9 cellular contexts compared by ENCODE assay signal in genomic region chr6:36912583-36912982, GRCh38. TPM values are rescaled to one million over a fixed set of nuclear protein-coding genes. Genes with fewer than 3 reads are reported as not detected.
DNase-seq lines count a peak whose midpoint lies in the region; ATAC-seq and TF ChIP-seq lines count a peak whose summit lies in the region.
"Had no signal": no experiment of that assay in that cellular context is flagged by ENCODE, and none has a peak within 500 bp of the region (broad histone marks: within the 10 kb centered on the region; RNA-seq: fewer than 3 reads in every experiment).

No MANE protein-coding gene starts in this region.

- DNase-seq in AG04450 (ENCODE audit: low read depth, low spot score) (peak; percentile 63), SIG-M5 treated with dmso at 0.1 percent for 504 hours (lab: John Stamatoyannopoulos, UW; ENCODE audit: unreplicated experiment) (no peak), NOMO-1 treated with DMSO at 0.1 percent for 48 hours (lab: John Stamatoyannopoulos, UW; ENCODE audit: unreplicated experiment) (no peak)
- DNase-seq in activated CD4-positive, alpha-beta memory T cell treated with anti-CD3 and anti-CD28 coated beads, Interleukin-2, amount 10 ng/mL, durations not matched to agents 7 days and 5 days, result peak; percentile 80
- DNase-seq in stimulated activated CD8-positive, alpha-beta memory T cell treated with anti-CD3 and anti-CD28 coated beads, Interleukin-15, amount 100 ng/mL, for 24 hours (ENCODE audit: low read depth), result peak; percentile 11
- DNase-seq: left cardiac atrium had no signal

- H3K4me3 Mint-ChIP-seq in activated CD4-positive, alpha-beta memory T cell treated with anti-CD3 and anti-CD28 coated beads, Interleukin-2, amount 10 ng/mL, durations not matched to agents 7 days and 5 days, result peak overlapping the region; percentile 68

- no peak for TF ChIP-seq CTCF in AG04450 (IDR thresholded peaks at IDR 0.05; ENCODE audit: low read depth, low read length)

- CTCF ChIA-PET in AG04450 (lab: Charles Lee), result interaction anchor here (0.5 to 2.2 kb wide), 3 partner anchors 60 to 300 kb away, joined by 3 to 8 read pairs (median 6); no protein-coding TSS in a partner anchor
- CTCF ChIA-PET in activated CD4-positive, alpha-beta memory T cell treated with anti-CD3 and anti-CD28 coated beads, Interleukin-2, amount 10 ng/mL, durations not matched to agents 7 days and 5 days (lab: Charles Lee), result interaction anchor here (1.1 to 3.2 kb wide), 7 partner anchors 27 to 105 kb away, joined by 3 to 18 read pairs (median 8); partner anchors contain the start of genes C6orf89 and MTCH1

- no peaks in the 10 kb centered on the region for H3K9me3 Mint-ChIP-seq in activated CD4-positive, alpha-beta memory T cell treated with anti-CD3 and anti-CD28 coated beads, Interleukin-2, amount 10 ng/mL, durations not matched to agents 7 days and 5 days

- no peaks in the 10 kb centered on the region for H3K27me3 Mint-ChIP-seq in activated CD4-positive, alpha-beta memory T cell treated with anti-CD3 and anti-CD28 coated beads, Interleukin-2, amount 10 ng/mL, durations not matched to agents 7 days and 5 days

- H3K36me3 ChIP-seq in esophagus (ENCODE audit: control insufficient read depth in 2 of 2, insufficient read depth in 2 of 2, low read length in 1 of 2), result peaks cover 4 to 11% of the 10 kb centered on the region in 2 donors

- peaks cover 60% of the 10 kb centered on the region for H3K4me1 Mint-ChIP-seq in activated CD4-positive, alpha-beta memory T cell treated with anti-CD3 and anti-CD28 coated beads, Interleukin-2, amount 10 ng/mL, durations not matched to agents 7 days and 5 days

- POLR2A ChIA-PET in AG04450 (lab: Yijun Ruan, JAX), result interaction anchor here (1.3 kb wide), 1 partner anchor 8 kb away, joined by 3 read pairs; no protein-coding TSS in a partner anchor
- POLR2A ChIA-PET in activated CD4-positive, alpha-beta memory T cell treated with anti-CD3 and anti-CD28 coated beads, Interleukin-2, amount 10 ng/mL, durations not matched to agents 7 days and 5 days (lab: Charles Lee), result interaction anchor here (0.9 to 2.2 kb wide), 9 partner anchors 20 to 315 kb away, joined by 3 to 14 read pairs (median 5); partner anchors contain the start of genes C6orf89, MTCH1, PI16 and PPIL1

- H3K27ac Mint-ChIP-seq in activated CD4-positive, alpha-beta memory T cell treated with anti-CD3 and anti-CD28 coated beads, Interleukin-2, amount 10 ng/mL, durations not matched to agents 7 days and 5 days, result peak overlapping the region; percentile 90

- WGBS in esophagus, 2 donors, result 36 to 42% methylated on average over 8 of the region's 8 CpGs

- no peaks in the 10 kb centered on the region for H3K9me3 ChIP-seq in AG04450 (ENCODE audit: control insufficient read depth, insufficient read depth, low read length)
- H3K9me3 ChIP-seq in esophagus (ENCODE audit: control insufficient read depth in 2 of 2, insufficient read depth in 1 of 2, low read depth in 1 of 2, low read length in 1 of 2), result no peaks in the 10 kb centered on the region

- peaks cover 57% of the 10 kb centered on the region for H3K36me3 Mint-ChIP-seq in activated CD4-positive, alpha-beta memory T cell treated with anti-CD3 and anti-CD28 coated beads, Interleukin-2, amount 10 ng/mL, durations not matched to agents 7 days and 5 days (ENCODE audit: low read depth)

- ATAC-seq in GM19372 (IDR thresholded peaks at IDR 0.05; ENCODE audit: low read depth, unreplicated experiment) (peak; percentile 79), HG03442 (IDR thresholded peaks at IDR 0.05; ENCODE audit: unreplicated experiment) (peak; percentile 84)

- H3K27ac ChIP-seq in AG04450 (ENCODE audit: low read depth, low read length) (peak overlapping the region; percentile 22), esophagus (ENCODE audit: low read depth in 2 of 2, low read length in 1 of 2) (peak overlapping the region; percentile 24 to 47)

- H3K4me1 ChIP-seq in esophagus (ENCODE audit: control insufficient read depth in 2 of 2, insufficient read depth in 2 of 2, low read length in 1 of 2), result peaks cover 0 to 2% of the 10 kb centered on the region in 2 donors

- H3K27me3 ChIP-seq in AG04450 (ENCODE audit: control insufficient read depth, insufficient read depth, low read length) (no peaks in the 10 kb centered on the region), esophagus (ENCODE audit: control insufficient read depth in 1 of 2, insufficient read depth in 2 of 2, low read length in 2 of 2) (no peaks in the 10 kb centered on the region)

- H3K4me3 ChIP-seq in AG04450 (ENCODE audit: low read depth, low read length), result no peak overlapping the region
- no peak overlapping the region for H3K4me3 ChIP-seq in esophagus (ENCODE audit: low read depth in 1 of 2, low read length in 2 of 2)

RNA-seq across cellular contexts. Expression of gene C6orf89, which starts 26.8 kb away (rescaled TPM):
- polyA plus RNA-seq in AG04450 (2011; rRNA removed) (59.7 and 60.4 TPM in 2 replicates), esophagus (10 to 100 TPM; 12.9 to 15.9 TPM)
- polyA minus RNA-seq in AG04450 (2011; rRNA and poly(A)+ RNA removed), result 33.6 and 37.3 TPM in 2 replicates
- 10 to 100 TPM; 51.8 to 53.8 TPM for total RNA-seq in activated CD4-positive, alpha-beta memory T cell treated with anti-CD3 and anti-CD28 coated beads, Interleukin-2, amount 10 ng/mL, durations not matched to agents 7 days and 5 days

RNA-seq across cellular contexts. Expression of gene PPIL1, which starts 38.0 kb away (rescaled TPM):
- polyA plus RNA-seq in AG04450 (2011; rRNA removed) (34.4 and 40.7 TPM in 2 replicates), esophagus (10 to 100 TPM; 12.0 to 20.6 TPM)
- polyA minus RNA-seq in AG04450 (2011; rRNA and poly(A)+ RNA removed), result 26.2 and 29.5 TPM in 2 replicates
- total RNA-seq in activated CD4-positive, alpha-beta memory T cell treated with anti-CD3 and anti-CD28 coated beads, Interleukin-2, amount 10 ng/mL, durations not matched to agents 7 days and 5 days, result 10 to 100 TPM; 22.8 to 24.3 TPM

RNA-seq across cellular contexts. Expression of gene PI16, which starts 42.0 kb away (rescaled TPM):
- polyA plus RNA-seq in AG04450 (2011; rRNA removed) (0.05 and 0.11 TPM in 2 replicates), esophagus (1 to 10 TPM; 1.9 to 2.7 TPM)
- not detected in 2 replicates for polyA minus RNA-seq in AG04450 (2011; rRNA and poly(A)+ RNA removed)
- total RNA-seq in activated CD4-positive, alpha-beta memory T cell treated with anti-CD3 and anti-CD28 coated beads, Interleukin-2, amount 10 ng/mL, durations not matched to agents 7 days and 5 days, result 1 to 10 TPM; 7.3 to 8.5 TPM

Comparison
In these comparisons a context has a peak if more than half of its experiments do, and no peak if none do; other contexts are left out.
1. DNase-seq: peak in AG04450 (single experiment), activated CD4-positive, alpha-beta memory T cell treated with anti-CD3 and anti-CD28 coated beads, Interleukin-2, amount 10 ng/mL, durations not matched to agents 7 days and 5 days (single experiment) and stimulated activated CD8-positive, alpha-beta memory T cell treated with anti-CD3 and anti-CD28 coated beads, Interleukin-15, amount 100 ng/mL, for 24 hours (single experiment); none in SIG-M5 treated with dmso at 0.1 percent for 504 hours (single experiment) and NOMO-1 treated with DMSO at 0.1 percent for 48 hours (single experiment).